ENCODE assay signal across 10 cellular contexts in the genomic region with DNA sequence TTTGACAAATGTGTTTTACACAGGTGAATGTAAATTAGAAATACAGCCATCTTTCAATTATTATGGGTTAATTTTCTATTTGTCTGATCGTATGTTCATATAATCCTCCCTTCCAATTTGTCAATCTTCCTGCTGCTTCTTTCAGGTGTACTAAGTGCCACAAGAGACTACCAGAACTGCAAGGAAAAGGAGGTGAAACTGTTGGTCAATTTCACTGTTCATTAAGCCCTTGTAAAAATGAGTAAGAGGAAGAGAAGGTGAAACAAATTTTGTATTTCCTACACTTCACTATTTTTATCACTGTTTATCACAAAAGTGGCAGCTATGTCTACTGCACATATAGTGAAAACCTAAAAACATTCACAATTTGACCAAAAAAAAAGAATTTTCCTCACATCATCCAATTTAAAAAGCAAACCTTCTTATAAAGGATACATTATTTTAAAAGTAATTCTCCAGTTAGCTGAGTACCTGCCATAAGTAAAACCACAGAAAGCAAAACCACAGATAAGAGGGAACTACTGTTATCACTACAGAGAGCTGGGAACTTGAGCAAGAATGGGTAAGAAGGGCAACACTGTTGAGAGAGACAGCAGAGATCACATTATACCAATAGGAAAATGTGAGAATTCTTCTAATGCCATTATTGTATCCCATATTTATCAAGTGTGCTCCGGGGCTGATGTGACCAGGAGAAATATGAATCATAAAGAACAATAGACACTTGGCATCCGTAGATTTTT.
DNase-seq lines count a peak whose midpoint lies in the region; ATAC-seq, FAIRE-seq and TF ChIP-seq lines count a peak whose summit lies in the region.
"Had no signal": no experiment of that assay in that cellular context is flagged by ENCODE, and none has a peak within 500 bp of the region (broad histone marks: within the 10 kb centered on the region; RNA-seq: fewer than 3 reads in every experiment).

No MANE protein-coding gene starts in this region.

- H3F3A ChIP-seq in neural progenitor cell (ENCODE audit: low read depth): no peaks in the 10 kb centered on the region

- H2AFZ ChIP-seq in K562 (ENCODE audit: low read depth, low read length): no peak overlapping the region
- H2AFZ ChIP-seq in neural progenitor cell (replicated peaks): no peak overlapping the region
- H2AFZ ChIP-seq in mesenchymal stem cell (ENCODE audit: low read depth, low read length): no peak overlapping the region

- no peaks in the 10 kb centered on the region for H3K27me3 Mint-ChIP-seq in neural progenitor cell (ENCODE audit: insufficient read depth, low read depth)

- no peak overlapping the region for H4K8ac ChIP-seq in mesenchymal stem cell (ENCODE audit: low read length)

- no peak overlapping the region for H3K18ac ChIP-seq in mesenchymal stem cell (ENCODE audit: low read depth in 1 of 2, low read length in 2 of 2)

- no peaks in the 10 kb centered on the region for H4K20me1 ChIP-seq in K562 (replicated peaks; ENCODE audit: control insufficient read depth, insufficient read depth, low read length)
- H4K20me1 ChIP-seq in neural progenitor cell (ENCODE audit: low read depth): no peaks in the 10 kb centered on the region

- no peak overlapping the region for H3K4ac ChIP-seq in mesenchymal stem cell (ENCODE audit: low read depth in 1 of 2, low read length in 2 of 2)

- no peaks in the 10 kb centered on the region for H3K9me3 ChIP-seq in K562 (replicated peaks; ENCODE audit: control insufficient read depth, insufficient read depth, low read depth, low read length)
- no peaks in the 10 kb centered on the region for H3K9me3 ChIP-seq in neural progenitor cell (ENCODE audit: low read depth)
- no peaks in the 10 kb centered on the region for H3K9me3 ChIP-seq in mesenchymal stem cell (ENCODE audit: control insufficient read depth, low read length)

- no peak overlapping the region for H2BK15ac ChIP-seq in mesenchymal stem cell (ENCODE audit: low read depth, poor library complexity, severe bottlenecking)

- no peak overlapping the region for H2AK5ac ChIP-seq in mesenchymal stem cell (ENCODE audit: low read length, severe bottlenecking)

- no peak overlapping the region for H2BK12ac ChIP-seq in mesenchymal stem cell (ENCODE audit: low read length in 2 of 2)

- CTCF ChIA-PET in K562 (lab: Yijun Ruan, JAX; ENCODE audit: low intra/inter-chr PET ratio): no interaction called here

- no peaks in the 10 kb centered on the region for H3K9me1 ChIP-seq in K562 (ENCODE audit: control insufficient read depth, insufficient read depth, low read length)

- 17% methylated on average over 3 of the region's 3 CpGs for WGBS in K562 (ENCODE audit: insufficient coverage, low coverage, missing lambda C conversion rate)
- WGBS in mesenchymal stem cell: 94% methylated on average over 2 of the region's 3 CpGs

- no peak for TF ChIP-seq POLR2A in K562 (conservative IDR thresholded peaks at IDR 0.05)

- no peaks in the 10 kb centered on the region for H3K9me3 Mint-ChIP-seq in neural progenitor cell

- H3K36me3 ChIP-seq in K562 (ENCODE audit: control insufficient read depth, insufficient read depth, low read length): no peaks in the 10 kb centered on the region
- no peaks in the 10 kb centered on the region for H3K36me3 ChIP-seq in neural progenitor cell
- no peaks in the 10 kb centered on the region for H3K36me3 ChIP-seq in mesenchymal stem cell (ENCODE audit: control insufficient read depth in 1 of 2, insufficient read depth in 2 of 2, low read depth in 1 of 2, low read length in 2 of 2)

- FAIRE-seq in K562 (lab: Jason Lieb, UNC): peak; percentile 74
- FAIRE-seq: colon had no signal

- no peak overlapping the region for H3K4me3 Mint-ChIP-seq in neural progenitor cell

- no peak overlapping the region for H2BK120ac ChIP-seq in mesenchymal stem cell (ENCODE audit: low read depth, low read length)

- H3K27me3 ChIP-seq in HL-60 (ENCODE audit: insufficient read depth, poor library complexity, severe bottlenecking): no peaks in the 10 kb centered on the region
- H3K27me3 ChIP-seq in K562 (ENCODE audit: control insufficient read depth in 2 of 2, insufficient read depth in 2 of 2, low read length in 2 of 2): no peaks in the 10 kb centered on the region
- H3K27me3 ChIP-seq in neural progenitor cell: no peaks in the 10 kb centered on the region
- no peaks in the 10 kb centered on the region for H3K27me3 ChIP-seq in mesenchymal stem cell (ENCODE audit: control insufficient read depth in 1 of 2, insufficient read depth in 1 of 2, low read length in 2 of 2)

- H3K4me1 ChIP-seq in K562 (replicated peaks in 1 of 2; ENCODE audit: control insufficient read depth in 2 of 2, insufficient read depth in 2 of 2, low read length in 2 of 2) (peaks cover 0 to 10% of the 10 kb centered on the region in 2 experiments; a peak in 3 of 5 replicates), neural progenitor cell (no peaks in the 10 kb centered on the region), mesenchymal stem cell (ENCODE audit: control insufficient read depth, insufficient read depth, low read depth, low read length) (no peaks in the 10 kb centered on the region)

- H3K79me2 ChIP-seq in K562 (ENCODE audit: control insufficient read depth, insufficient read depth, low read length): no peaks in the 10 kb centered on the region
- H3K79me2 ChIP-seq in neural progenitor cell (ENCODE audit: low read depth): no peaks in the 10 kb centered on the region

- intact Hi-C loops in K562 (cut with micrococcal nuclease): no loop called here

- ATAC-seq in GM18511 (IDR thresholded peaks at IDR 0.05; ENCODE audit: unreplicated experiment): peak; percentile 99
- ATAC-seq in GM21717 (IDR thresholded peaks at IDR 0.05; ENCODE audit: unreplicated experiment): peak; percentile 99
- peak; percentile 87 for ATAC-seq in K562

- H4K91ac ChIP-seq in mesenchymal stem cell (ENCODE audit: low read length): no peak overlapping the region

- no peak overlapping the region for H3K27ac Mint-ChIP-seq in neural progenitor cell

- POLR2A ChIA-PET in K562 (lab: Yijun Ruan, JAX): interaction anchor here (0.5 to 1.0 kb wide), 3 partner anchors 13 to 262 kb away, joined by 3 read pairs; no protein-coding TSS in a partner anchor

- TF ChIP-seq RAD21 in K562 (CRISPR knock-in tag; conservative IDR thresholded peaks at IDR 0.05 in 1 of 2, IDR thresholded peaks at IDR 0.05 in 1 of 2): 0 out of 4 replicates have a peak, but pooled peaks of 1 of the 2 experiments have one; percentile 10

- H3K9ac ChIP-seq in K562 (ENCODE audit: insufficient read depth in 1 of 2, low read depth in 2 of 2, low read length in 2 of 2): no peak overlapping the region
- no peak overlapping the region for H3K9ac ChIP-seq in neural progenitor cell
- no peak overlapping the region for H3K9ac ChIP-seq in mesenchymal stem cell (ENCODE audit: low read length)

- DNase-seq in HL-60 (ENCODE audit: low read depth in 1 of 2, low spot score in 1 of 2) (peak in 1 of 2 experiments; percentile 65), K562 (ENCODE audit: extremely low read depth in 1 of 4, low spot score in 3 of 4) (peak in 2 of 4 experiments; percentile 35 to 51), SHP77 treated with DMSO at 0.1 percent for 48 hours (lab: John Stamatoyannopoulos, UW) (no peak), neural progenitor cell (ENCODE audit: low spot score) (no peak), mesenchymal stem cell (no peak), UCSD-AML1 (lab: John Stamatoyannopoulos, UW; ENCODE audit: unreplicated experiment) (no peak)
- DNase-seq: SW 1271 had no signal

- no peak overlapping the region for H3K14ac ChIP-seq in mesenchymal stem cell (ENCODE audit: low read length in 2 of 2)

- H3K36me3 Mint-ChIP-seq in neural progenitor cell: no peaks in the 10 kb centered on the region

- H3K27ac ChIP-seq in HL-60 (replicated peaks) (peak overlapping the region; percentile 37), K562 (ENCODE audit: extremely low read depth, low read depth, low read length) (no peak overlapping the region), neural progenitor cell (no peak overlapping the region), mesenchymal stem cell (ENCODE audit: low read length, poor library complexity, severe bottlenecking) (no peak overlapping the region)

- TF ChIP-seq CTCF in HL-60 (IDR thresholded peaks at IDR 0.05; ENCODE audit: insufficient read depth, low read length): no peak
- TF ChIP-seq CTCF in K562 (IDR thresholded peaks at IDR 0.05 in 2 of 3, conservative IDR thresholded peaks at IDR 0.05 in 1 of 3; ENCODE audit: insufficient read depth in 2 of 3, low read depth in 1 of 3, low read length in 3 of 3): no peak
- TF ChIP-seq CTCF in neural progenitor cell (IDR thresholded peaks at IDR 0.05): no peak

- TF ChIP-seq EP300 in K562 (IDR thresholded peaks at IDR 0.05; ENCODE audit: low read length): peak; percentile 28; the same call in 1 of the 2 replicates

- H3K4me1 Mint-ChIP-seq in neural progenitor cell: no peaks in the 10 kb centered on the region

- in situ Hi-C loops in K562 (cut with MboI): no loop called here

- peaks cover 8% of the 10 kb centered on the region for H3K79me1 ChIP-seq in mesenchymal stem cell (replicated peaks; ENCODE audit: low read length, poor library complexity, severe bottlenecking)

- no peak overlapping the region for H3K23ac ChIP-seq in mesenchymal stem cell (ENCODE audit: low read length in 2 of 2)

- H3K4me3 ChIP-seq in HL-60 (replicated peaks; ENCODE audit: insufficient read depth, low read length): no peak overlapping the region
- no peak overlapping the region for H3K4me3 ChIP-seq in K562
- no peak overlapping the region for H3K4me3 ChIP-seq in neural progenitor cell
- H3K4me3 ChIP-seq in mesenchymal stem cell (ENCODE audit: insufficient read depth in 1 of 2, low read depth in 1 of 2, low read length in 2 of 2): no peak overlapping the region

- BruUV-seq in K562 (replicated peaks; lab: Mats Ljungman, UMichigan): no TSS peak

- H3K4me2 ChIP-seq in K562 (ENCODE audit: insufficient read depth, low read length): no peak overlapping the region
- no peak overlapping the region for H3K4me2 ChIP-seq in neural progenitor cell
- no peak overlapping the region for H3K4me2 ChIP-seq in mesenchymal stem cell (ENCODE audit: low read length, poor library complexity, severe bottlenecking)

- no peak overlapping the region for H2BK5ac ChIP-seq in mesenchymal stem cell (ENCODE audit: low read depth, low read length, poor library complexity, severe bottlenecking)

TF ChIP-seq in K562, 482 proteins besides CTCF, POLR2A, EP300 and RAD21 (continues in another document):
- TF ChIP-seq SIN3A (IDR thresholded peaks at IDR 0.05; ENCODE audit: borderline replicate concordance in 2 of 2, control insufficient read depth in 1 of 2, low read depth in 2 of 2, low read length in 2 of 2): no peak
- TF ChIP-seq FOSL1 (tag; conservative IDR thresholded peaks at IDR 0.05): 0 out of 2 replicates have a peak, but pooled peaks have one; percentile 19
- TF ChIP-seq JUND (IDR thresholded peaks at IDR 0.05; ENCODE audit: borderline replicate concordance, low read depth, low read length): 0 out of 2 replicates have a peak, but pooled peaks have one; percentile 29
- TF ChIP-seq JUND (tag; IDR thresholded peaks at IDR 0.05; ENCODE audit: borderline replicate concordance, low read depth, low read length): no peak; the same call in 2 of the 3 replicates
- peak in 1 of 2 experiments; percentile 46; a peak in 1 of 4 replicates for TF ChIP-seq TRIM24 (IDR thresholded peaks at IDR 0.05)
- TF ChIP-seq CEBPB (tag; IDR thresholded peaks at IDR 0.05): peak; percentile 89
- no peak for TF ChIP-seq MBD2 (IDR thresholded peaks at IDR 0.05; ENCODE audit: borderline replicate concordance, low read depth)
